12 cellular contexts compared by ENCODE assay signal in the genomic region with DNA sequence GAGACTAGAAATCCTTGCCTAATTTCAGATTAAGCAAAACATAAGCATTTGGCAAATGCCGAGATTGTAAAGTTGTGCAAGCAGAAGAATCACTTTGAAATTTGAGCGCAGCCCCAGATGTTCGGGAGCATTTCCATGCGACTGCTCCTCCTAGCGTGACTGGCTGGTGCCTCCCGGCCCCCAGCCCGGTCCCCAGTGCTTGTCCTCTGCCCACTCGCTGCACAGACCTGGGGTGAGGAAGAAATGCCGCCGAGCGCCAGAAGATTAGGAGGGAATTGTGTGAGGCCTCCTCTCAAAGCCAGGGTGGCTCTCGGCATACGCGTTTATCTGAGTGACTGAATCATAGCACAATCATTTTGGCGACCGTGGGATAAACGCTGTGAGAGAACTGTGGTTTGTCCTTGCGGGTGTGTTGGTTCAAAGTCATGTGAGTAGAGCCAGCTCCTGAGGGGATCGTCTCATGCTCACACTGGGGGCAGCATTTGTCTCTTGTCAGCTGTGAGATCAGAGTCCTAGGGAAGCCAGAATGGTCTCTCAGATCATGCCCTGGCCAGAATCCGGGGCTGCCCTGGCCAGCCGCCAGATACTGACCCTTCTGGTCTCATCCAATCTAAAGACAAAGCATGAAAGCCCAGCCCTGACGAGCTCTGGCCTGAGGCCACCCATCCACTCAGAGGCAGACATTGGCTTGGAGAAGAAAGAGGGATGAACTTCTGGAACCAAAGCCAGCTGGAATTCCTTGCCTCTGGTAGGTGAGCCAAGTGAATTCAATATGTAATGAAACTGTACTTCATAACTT.
A peak's percentile ranks its signal among the peaks of the same experiment; 100 is the strongest.
DNase-seq lines count a peak whose midpoint lies in the region; ATAC-seq and TF ChIP-seq lines count a peak whose summit lies in the region.
"Had no signal": no experiment of that assay in that cellular context is flagged by ENCODE, and none has a peak within 500 bp of the region (broad histone marks: within the 10 kb centered on the region; RNA-seq: fewer than 3 reads in every experiment).

No MANE protein-coding gene starts in this region.

- peaks cover 44% of the 10 kb centered on the region for H3K27me3 Mint-ChIP-seq in nephron (ENCODE audit: low read depth)
- H3K27me3 Mint-ChIP-seq in activated naive CD8-positive, alpha-beta T cell treated with anti-CD3 and anti-CD28 coated beads, Interleukin-2, amount 50 U/mL, for 24 hours: no peaks in the 10 kb centered on the region

- TF ChIP-seq POLR2A in esophagus squamous epithelium (IDR thresholded peaks at IDR 0.05): no peak
- no peak for TF ChIP-seq POLR2A in vagina (IDR thresholded peaks at IDR 0.05)

- H3K27ac Mint-ChIP-seq in nephron: peak overlapping the region; percentile 85 to 99 (median 97)
- H3K27ac Mint-ChIP-seq in activated naive CD8-positive, alpha-beta T cell treated with anti-CD3 and anti-CD28 coated beads, Interleukin-2, amount 50 U/mL, for 24 hours: no peak overlapping the region

- peaks cover 88% of the 10 kb centered on the region for H3K4me1 Mint-ChIP-seq in nephron
- peaks cover 19% of the 10 kb centered on the region for H3K4me1 Mint-ChIP-seq in activated naive CD8-positive, alpha-beta T cell treated with anti-CD3 and anti-CD28 coated beads, Interleukin-2, amount 50 U/mL, for 24 hours

- peak overlapping the region; percentile 57 to 74 (median 69) for H3K4me3 Mint-ChIP-seq in nephron
- H3K4me3 Mint-ChIP-seq in activated naive CD8-positive, alpha-beta T cell treated with anti-CD3 and anti-CD28 coated beads, Interleukin-2, amount 50 U/mL, for 24 hours: no peak overlapping the region

- intact Hi-C loops in esophagus squamous epithelium (cut with DNase I): no loop called here
- intact Hi-C loops in vagina (cut with DNase I): loop anchor here (2.0 kb wide), 2 partner anchors 76 to 190 kb away; a partner anchor contains a TSS

- peaks cover 4% of the 10 kb centered on the region for H3K36me3 Mint-ChIP-seq in nephron (ENCODE audit: low read depth)
- no peaks in the 10 kb centered on the region for H3K36me3 Mint-ChIP-seq in activated naive CD8-positive, alpha-beta T cell treated with anti-CD3 and anti-CD28 coated beads, Interleukin-2, amount 50 U/mL, for 24 hours (ENCODE audit: low read depth)

- H3K27ac ChIP-seq in esophagus squamous epithelium (peak overlapping the region; percentile 55 to 89 (median 75)), vagina (peak overlapping the region; percentile 57)
- H3K27ac ChIP-seq: C4-2B had no signal

- peak in 2 of 6 experiments; percentile 12 to 18 for TF ChIP-seq CTCF in esophagus squamous epithelium (IDR thresholded peaks at IDR 0.05)
- TF ChIP-seq CTCF in nephron (IDR thresholded peaks at IDR 0.05; ENCODE audit: unreplicated experiment in 3 of 3): peak; percentile 19 to 29 (median 26)
- TF ChIP-seq CTCF in vagina (IDR thresholded peaks at IDR 0.05): peak in 1 of 3 experiments; percentile 5

- H3K4me1 ChIP-seq in esophagus squamous epithelium (peaks cover 11 to 65% (median 45%) of the 10 kb centered on the region in 3 donors), vagina (peaks cover 61% of the 10 kb centered on the region)

- H3K36me3 ChIP-seq in esophagus squamous epithelium (no peaks in the 10 kb centered on the region), vagina (no peaks in the 10 kb centered on the region)

- H3K9me3 ChIP-seq in esophagus squamous epithelium (no peaks in the 10 kb centered on the region), vagina (no peaks in the 10 kb centered on the region)

- ATAC-seq in activated naive CD8-positive, alpha-beta T cell treated with anti-CD3 and anti-CD28 coated beads, Interleukin-2, amount 50 U/mL, for 24 hours: no peak

- H3K9me3 Mint-ChIP-seq in nephron: no peaks in the 10 kb centered on the region
- no peaks in the 10 kb centered on the region for H3K9me3 Mint-ChIP-seq in activated naive CD8-positive, alpha-beta T cell treated with anti-CD3 and anti-CD28 coated beads, Interleukin-2, amount 50 U/mL, for 24 hours

- 14 to 26% methylated on average over 8 to 13 of the region's 22 CpGs for WGBS in esophagus squamous epithelium, 2 donors

- H3K4me3 ChIP-seq in esophagus squamous epithelium: peak overlapping the region in 2 of 4 donors; percentile 12 to 39
- no peak overlapping the region for H3K4me3 ChIP-seq in vagina

- DNase-seq in NCI-H82 (lab: John Stamatoyannopoulos, UW) (peak; percentile 21), NCI-H82 treated with DMSO at 0.1 percent for 48 hours (lab: John Stamatoyannopoulos, UW; ENCODE audit: unreplicated experiment) (no peak), esophagus squamous epithelium (lab: John Stamatoyannopoulos, UW) (peak; percentile 14), vagina (ENCODE audit: extremely low spot score in 2 of 2) (peak in 1 of 2 donors; percentile 96), NCI-H526 treated with DMSO at 0.1 percent for 48 hours (lab: John Stamatoyannopoulos, UW) (no peak), GM19238 (ENCODE audit: insufficient read length, low spot score) (no peak)
- no peak for DNase-seq in activated naive CD8-positive, alpha-beta T cell treated with anti-CD3 and anti-CD28 coated beads, Interleukin-2, amount 50 U/mL, for 24 hours
- DNase-seq: activated T-cell treated with anti-CD3 and anti-CD28 coated beads, Interleukin-2, amount 50 U/mL, for 48 hours; mesendoderm; NCI-H2081 had no signal

- H3K27me3 ChIP-seq in esophagus squamous epithelium (no peaks in the 10 kb centered on the region), vagina (no peaks in the 10 kb centered on the region)

Comparison
In these comparisons a context has a peak if more than half of its experiments do, and no peak if none do; other contexts are left out.
1. DNase-seq: peak in NCI-H82 (single experiment) and esophagus squamous epithelium (single experiment); none in NCI-H82 treated with DMSO at 0.1 percent for 48 hours (single experiment), activated naive CD8-positive, alpha-beta T cell treated with anti-CD3 and anti-CD28 coated beads, Interleukin-2, amount 50 U/mL, for 24 hours (single experiment), NCI-H526 treated with DMSO at 0.1 percent for 48 hours (single experiment) and GM19238 (single experiment).